18 cellular contexts compared by ENCODE assay signal in the genomic region with DNA sequence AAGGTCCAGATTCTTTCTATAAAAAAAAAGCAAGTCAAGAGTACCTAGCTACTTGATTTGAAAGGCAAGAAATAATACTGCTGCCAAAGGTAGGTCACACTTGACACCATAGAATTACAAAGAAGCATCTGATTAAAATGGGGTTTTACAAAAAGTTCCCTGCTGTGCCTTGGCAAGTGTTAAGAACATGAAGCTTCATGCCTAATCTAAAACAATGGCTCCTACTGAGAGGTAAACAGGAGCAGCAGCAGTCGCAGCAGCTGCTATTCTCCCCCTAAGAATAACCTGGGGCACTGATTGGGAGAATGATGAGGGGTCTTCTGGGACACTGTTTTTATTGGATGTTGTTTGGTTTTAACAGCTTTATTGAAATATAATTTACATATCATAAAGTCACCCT. TPM values are rescaled to one million over a fixed set of nuclear protein-coding genes. Genes with fewer than 3 reads are reported as not detected.
DNase-seq lines count a peak whose midpoint lies in the region; ATAC-seq, FAIRE-seq and TF ChIP-seq lines count a peak whose summit lies in the region.
"Had no signal": no experiment of that assay in that cellular context is flagged by ENCODE, and none has a peak within 500 bp of the region (broad histone marks: within the 10 kb centered on the region; RNA-seq: fewer than 3 reads in every experiment).

No MANE protein-coding gene starts in this region.

- H3K27ac ChIP-seq in mesendoderm (ENCODE audit: low read depth, low read length) (no peak overlapping the region), kidney (ENCODE audit: low read depth in 2 of 2, low read length in 2 of 2) (no peak overlapping the region)

- no peaks in the 10 kb centered on the region for H3K9me3 ChIP-seq in kidney (ENCODE audit: control insufficient read depth in 1 of 2, low read length in 2 of 2)
- H3K9me3 ChIP-seq: thoracic aorta had no signal

- intact Hi-C loops in kidney (cut with DNase I), result no loop called here

- H3K27me3 Mint-ChIP-seq in brain, result no peaks in the 10 kb centered on the region
- H3K27me3 Mint-ChIP-seq: activated CD4-positive, alpha-beta memory T cell treated with anti-CD3 and anti-CD28 coated beads for 36 hours; activated naive CD8-positive, alpha-beta T cell treated with anti-CD3 and anti-CD28 coated beads, Interleukin-2, amount 50 U/mL, for 24 hours; B cell had no signal

- no peaks in the 10 kb centered on the region for H3K27me3 ChIP-seq in H7 (ENCODE audit: control insufficient read depth, insufficient read depth, low read length)
- H3K27me3 ChIP-seq in mesendoderm (ENCODE audit: insufficient read depth, low read length, poor library complexity), result no peaks in the 10 kb centered on the region

- no peak for ATAC-seq in esophagus mucosa
- ATAC-seq: activated naive CD8-positive, alpha-beta T cell treated with anti-CD3 and anti-CD28 coated beads, Interleukin-2, amount 50 U/mL, for 24 hours; K562; natural killer cell had no signal

- H3K4me3 ChIP-seq in H7 (ENCODE audit: insufficient read depth, low read depth, low read length) (no peak overlapping the region), mesendoderm (ENCODE audit: low read length) (no peak overlapping the region), kidney (ENCODE audit: low read length in 2 of 2) (no peak overlapping the region)
- H3K4me3 ChIP-seq: K562, lung, thoracic aorta had no signal

- H3K4me2 ChIP-seq in mesendoderm (ENCODE audit: low read length), result no peak overlapping the region

- no peak overlapping the region for H3K4me3 Mint-ChIP-seq in brain
- H3K4me3 Mint-ChIP-seq: activated CD4-positive, alpha-beta memory T cell treated with anti-CD3 and anti-CD28 coated beads for 36 hours; activated naive CD8-positive, alpha-beta T cell treated with anti-CD3 and anti-CD28 coated beads, Interleukin-2, amount 50 U/mL, for 24 hours; activated T-helper 1 cell treated with anti-CD3 and anti-CD28 coated beads, Interleukin-12 subunit alpha, Interleukin-12 subunit beta, Interleukin-2, Interleukin-4 antibody, amounts not matched to agents 30 ng/mL and 10 ng/mL and 1 ng/mL, durations not matched to agents 14 hours and 24 hours and 36 hours; B cell; natural killer cell had no signal

- H3K36me3 Mint-ChIP-seq in brain, result peaks cover 50% of the 10 kb centered on the region
- H3K36me3 Mint-ChIP-seq: natural killer cell had no signal

- no peak overlapping the region for H3K18ac ChIP-seq in mesendoderm (ENCODE audit: low read length)

- no peak overlapping the region for H2BK5ac ChIP-seq in mesendoderm (ENCODE audit: low read length)

- H3K4me1 ChIP-seq in mesendoderm (ENCODE audit: control insufficient read depth, low read depth, low read length), result peaks cover 14% of the 10 kb centered on the region
- H3K4me1 ChIP-seq in kidney (ENCODE audit: control insufficient read depth in 1 of 2, insufficient read depth in 1 of 2, low read depth in 1 of 2, low read length in 2 of 2), result no peaks in the 10 kb centered on the region

- no peak overlapping the region for H2AK5ac ChIP-seq in mesendoderm (ENCODE audit: low read length)

- no peak overlapping the region for H3K56ac ChIP-seq in mesendoderm (ENCODE audit: low read length)

- H3K9ac ChIP-seq in mesendoderm (ENCODE audit: low read length) (no peak overlapping the region), kidney (ENCODE audit: low read length in 2 of 2) (no peak overlapping the region)

- FAIRE-seq in kidney (lab: Jason Lieb, UNC), result no peak
- FAIRE-seq: K562 had no signal

- H2BK15ac ChIP-seq in mesendoderm (replicated peaks; ENCODE audit: low read depth), result no peak overlapping the region

- TF ChIP-seq CTCF in brain (conservative IDR thresholded peaks at IDR 0.05) (no peak), kidney (IDR thresholded peaks at IDR 0.05; ENCODE audit: borderline replicate concordance, extremely low read depth, insufficient read depth) (no peak)

- H3K4me1 Mint-ChIP-seq in brain, result peaks cover 61% of the 10 kb centered on the region

- H4K8ac ChIP-seq in mesendoderm (ENCODE audit: low read depth, low read length), result no peak overlapping the region

- H3K4ac ChIP-seq in mesendoderm (ENCODE audit: low read depth, low read length), result no peak overlapping the region

- DNase-seq in H7, result peak; percentile 44
- DNase-seq in NCI-H146 treated with DMSO at 0.1 percent for 48 hours (lab: John Stamatoyannopoulos, UW; ENCODE audit: unreplicated experiment), result peak; percentile 89
- peak; percentile 95 for DNase-seq in mesendoderm
- DNase-seq in kidney, result no peak
- DNase-seq in OCI-M2 (lab: John Stamatoyannopoulos, UW; ENCODE audit: unreplicated experiment), result no peak
- DNase-seq: activated CD4-positive, alpha-beta memory T cell treated with anti-CD3 and anti-CD28 coated beads for 36 hours; activated naive CD8-positive, alpha-beta T cell treated with anti-CD3 and anti-CD28 coated beads, Interleukin-2, amount 50 U/mL, for 24 hours; effector memory CD4-positive, alpha-beta T cell; natural killer cell; NCI-H1048; NCI-H526 had no signal

- H3K27ac Mint-ChIP-seq in brain, result peak overlapping the region in 3 of 5 experiments; percentile 25 to 67 (median 46)
- H3K27ac Mint-ChIP-seq: activated CD4-positive, alpha-beta memory T cell treated with anti-CD3 and anti-CD28 coated beads for 36 hours; activated naive CD8-positive, alpha-beta T cell treated with anti-CD3 and anti-CD28 coated beads, Interleukin-2, amount 50 U/mL, for 24 hours; activated T-helper 1 cell treated with anti-CD3 and anti-CD28 coated beads, Interleukin-12 subunit alpha, Interleukin-12 subunit beta, Interleukin-2, Interleukin-4 antibody, amounts not matched to agents 30 ng/mL and 10 ng/mL and 1 ng/mL, durations not matched to agents 14 hours and 24 hours and 36 hours; B cell had no signal

- H3K79me1 ChIP-seq in mesendoderm (ENCODE audit: low read length), result peaks cover 12% of the 10 kb centered on the region

- no CpG with 5 or more reads among the region's 1 CpG for WGBS in mesendoderm (ENCODE audit: extremely low coverage, insufficient coverage, low lambda C conversion rate)

- peaks cover 0 to 3% (median 0%) of the 10 kb centered on the region in 5 experiments for H3K9me3 Mint-ChIP-seq in brain
- H3K9me3 Mint-ChIP-seq: activated CD4-positive, alpha-beta memory T cell treated with anti-CD3 and anti-CD28 coated beads for 36 hours; activated naive CD8-positive, alpha-beta T cell treated with anti-CD3 and anti-CD28 coated beads, Interleukin-2, amount 50 U/mL, for 24 hours; activated T-helper 1 cell treated with anti-CD3 and anti-CD28 coated beads, Interleukin-12 subunit alpha, Interleukin-12 subunit beta, Interleukin-2, Interleukin-4 antibody, amounts not matched to agents 30 ng/mL and 10 ng/mL and 1 ng/mL, durations not matched to agents 14 hours and 24 hours and 36 hours; natural killer cell had no signal

- no peak overlapping the region for H3K23ac ChIP-seq in mesendoderm (ENCODE audit: low read length)

- H2BK120ac ChIP-seq in mesendoderm (ENCODE audit: low read depth, low read length), result no peak overlapping the region

- H4K5ac ChIP-seq in mesendoderm (ENCODE audit: low read length), result no peak overlapping the region

- peaks cover 2% of the 10 kb centered on the region; the same call in 1 of the 2 replicates for H3K36me3 ChIP-seq in H7 (replicated peaks; ENCODE audit: control insufficient read depth, insufficient read depth, low read length)
- H3K36me3 ChIP-seq in mesendoderm (ENCODE audit: control insufficient read depth, insufficient read depth, low read length), result no peaks in the 10 kb centered on the region
- H3K36me3 ChIP-seq in kidney (ENCODE audit: control insufficient read depth in 1 of 2, insufficient read depth in 2 of 2, low read length in 2 of 2), result peaks cover 2 to 9% of the 10 kb centered on the region in 2 donors
- H3K36me3 ChIP-seq: thoracic aorta had no signal

- H3K79me2 ChIP-seq in mesendoderm (ENCODE audit: control insufficient read depth, insufficient read depth, low read length), result peaks cover 35% of the 10 kb centered on the region

RNA-seq across cellular contexts. Expression of a gene that starts 14.1 kb away (rescaled TPM):
- 31.8 and 32.4 TPM in 2 replicates for total RNA-seq in H7 (2014; rRNA removed; shearing (Covaris generic))
- polyA plus RNA-seq in brain (ENCODE audit: insufficient read depth, low read depth, low replicate concordance) (23.7 TPM), kidney (ENCODE audit: insufficient read depth, low read depth, low replicate concordance) (20.4 TPM)
- polyA plus RNA-seq in mesendoderm (2013, experiment 1 of 2), result 63.1 TPM
- polyA plus RNA-seq in mesendoderm (2013, experiment 2 of 2), result 69.1 TPM
- total RNA-seq in esophagus mucosa (28.6 TPM), kidney (57.0 TPM)

Comparison
In these comparisons a context has a peak if more than half of its experiments do, and no peak if none do; other contexts are left out.
1. DNase-seq: peak in H7 (single experiment), NCI-H146 treated with DMSO at 0.1 percent for 48 hours (single experiment) and mesendoderm (single experiment); none in kidney (single experiment) and OCI-M2 (single experiment).